In genomic region chr16:69132424-69133252, GRCh38 we compare ENCODE assay signal across 8 cellular contexts. TPM values are rescaled to one million over a fixed set of nuclear protein-coding genes. Genes with fewer than 3 reads are reported as not detected.
A peak's percentile ranks its signal among the peaks of the same experiment; 100 is the strongest.
DNase-seq lines count a peak whose midpoint lies in the region; ATAC-seq and TF ChIP-seq lines count a peak whose summit lies in the region.

A gene with protein sequence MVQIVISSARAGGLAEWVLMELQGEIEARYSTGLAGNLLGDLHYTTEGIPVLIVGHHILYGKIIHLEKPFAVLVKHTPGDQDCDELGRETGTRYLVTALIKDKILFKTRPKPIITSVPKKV (minus strand): TSS chr16:69132588. CDS start chr16:69121458, 11,130 bp downstream.
Gene UTP4 (plus strand): TSS chr16:69132649. CDS start chr16:69133460, 811 bp downstream.

- TF ChIP-seq CTCF in A673 (conservative IDR thresholded peaks at IDR 0.05; ENCODE audit: low read depth, low read length) = no peak

- peak; percentile 93 for DNase-seq in A673 (ENCODE audit: low spot score)
- peak; percentile 74 for DNase-seq in NCI-H345 (lab: John Stamatoyannopoulos, UW)
- peak; percentile 87 for DNase-seq in activated CD4-positive, CD25-positive, alpha-beta regulatory T cell treated with anti-CD3 and anti-CD28 coated beads, Interleukin-2, amount 50 U/mL, for 72 hours
- DNase-seq in cerebellar cortex (ENCODE audit: low spot score) = peak; percentile 75
- peak; percentile 63 for DNase-seq in kidney glomerular epithelial cell (lab: John Stamatoyannopoulos, UW)
- DNase-seq in stimulated activated CD4-positive, alpha-beta T cell treated with anti-CD3 and anti-CD28 coated beads, Interleukin-15, amount 100 ng/mL, for 48 hours (ENCODE audit: low read depth in 2 of 2) = peak; percentile 76 to 82

- BruUV-seq in A673 (replicated peaks; lab: Mats Ljungman, UMichigan) = no TSS peak

- H3K27me3 ChIP-seq in A673 (replicated peaks; ENCODE audit: insufficient read depth, low read depth, low read length, poor library complexity) = no peaks in the 10 kb centered on the region

- H3K27ac ChIP-seq in A673 (ENCODE audit: low read depth, low read length, poor library complexity, severe bottlenecking) = peak within 1 kb of the TSS; percentile 97

- POLR2A ChIA-PET in A673 (lab: Charles Lee; ENCODE audit: low non-redundant PET) = interaction anchor here (0.6 kb wide), 3 partner anchors 18 to 981 kb away, joined by 4 to 7 read pairs (median 4); partner anchors contain the start of gene TANGO6

- ATAC-seq in GM18519 (IDR thresholded peaks at IDR 0.05; ENCODE audit: low FRiP score, unreplicated experiment) (peak; percentile 65), HG03064 (IDR thresholded peaks at IDR 0.05; ENCODE audit: low read depth, unreplicated experiment) (peak; percentile 83)

- CTCF ChIA-PET in A673 (lab: Charles Lee) = interaction anchor here (0.6 kb wide), 1 partner anchor 160 kb away, joined by 5 read pairs; no protein-coding TSS in a partner anchor

- H3K4me1 ChIP-seq in A673 (ENCODE audit: insufficient read depth, low read length, poor library complexity, severe bottlenecking) = peaks cover 17% of the 10 kb centered on the region

- H3K9me3 ChIP-seq in A673 (ENCODE audit: low read depth, low read length, poor library complexity, severe bottlenecking) = no peaks in the 10 kb centered on the region

- intact Hi-C loops in A673 (cut with micrococcal nuclease; ENCODE audit: unreplicated experiment) = no loop called here

- peak within 1 kb of the TSS; percentile 90 for H3K4me3 ChIP-seq in A673 (ENCODE audit: low read depth, low read length, poor library complexity, severe bottlenecking)

- H3K36me3 ChIP-seq in A673 (ENCODE audit: insufficient read depth, low read length, poor library complexity, severe bottlenecking) = peaks cover 31% of the 10 kb centered on the region

RNA-seq across cellular contexts. Expression of the first gene that starts in this region (rescaled TPM):
- total RNA-seq in A673 (2021) = 113 and 121 TPM in 2 replicates

RNA-seq across cellular contexts. Expression of gene UTP4, which starts in this region (rescaled TPM):
- 119 and 146 TPM in 2 replicates for total RNA-seq in A673 (2021)

Comparison
In these comparisons a context has a peak if more than half of its experiments do, and no peak if none do; other contexts are left out.
1. Peak in every context shown above with its lines: DNase-seq, ATAC-seq, H3K4me3 ChIP-seq and H3K27ac ChIP-seq.